31 cellular contexts compared by ENCODE assay signal in the genomic region with DNA sequence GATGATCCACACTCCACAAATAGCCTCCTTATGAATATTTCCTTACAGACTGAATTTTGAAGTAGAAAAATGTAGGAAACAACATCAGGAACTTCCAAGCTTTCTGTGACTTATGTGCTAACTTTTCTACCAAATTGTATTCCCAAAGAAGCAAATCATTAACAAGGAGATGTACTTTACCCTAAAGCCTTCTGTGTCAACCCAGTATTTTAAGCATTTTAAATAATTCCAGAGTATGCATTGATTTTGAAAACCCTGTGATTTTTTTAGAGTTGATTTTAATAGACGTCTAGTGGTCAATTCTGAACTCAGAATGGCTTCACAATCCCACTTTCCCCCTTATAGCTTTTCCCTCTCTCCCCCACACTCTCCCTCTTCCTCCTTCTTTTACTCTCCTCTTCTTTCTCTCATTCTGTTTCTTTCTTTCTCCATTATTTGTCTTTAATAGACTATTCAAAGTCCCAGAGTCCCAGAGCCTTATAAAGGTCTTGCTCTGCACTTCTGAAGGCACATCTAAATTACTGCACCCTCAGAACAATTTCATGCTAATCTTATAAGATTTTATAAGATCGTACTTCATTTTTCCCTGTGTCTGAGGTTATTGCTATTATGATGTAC. TPM values are rescaled to one million over a fixed set of nuclear protein-coding genes. Genes with fewer than 3 reads are reported as not detected.
"Had no signal": no experiment of that assay in that cellular context is flagged by ENCODE, and none has a peak within 500 bp of the region (broad histone marks: within the 10 kb centered on the region; RNA-seq: fewer than 3 reads in every experiment).

No MANE protein-coding gene starts in this region.

- H3K27ac ChIP-seq: heart right ventricle, thoracic aorta had no signal

- H3K27me3 ChIP-seq: heart right ventricle had no signal

- H3K4me3 Mint-ChIP-seq: activated B cell treated with CpG ODN at 0.5 μM for 24 hours; activated CD8-positive, alpha-beta T cell treated with anti-CD3 and anti-CD28 coated beads for 36 hours; activated naive CD4-positive, alpha-beta T cell treated with anti-CD3 and anti-CD28 coated beads, Interleukin-2, amount 50 U/mL, for 24 hours; activated naive CD8-positive, alpha-beta T cell treated with anti-CD3 and anti-CD28 coated beads, Interleukin-2, amount 50 U/mL, for 24 hours; activated T-cell treated with anti-CD3 and anti-CD28 coated beads, Interleukin-2, amount 50 U/mL, for 4 hours; activated T-helper 17 cell treated with anti-CD3 and anti-CD28 coated beads, Interleukin-2, amount 50 U/mL, for 72 hours; natural killer cell; stimulated activated naive CD8-positive, alpha-beta T cell treated with anti-CD3 and anti-CD28 coated beads, Interleukin-15, Interleukin-2, amounts not matched to agents 100 ng/mL and 50 ng/mL, for 24 hours; T-helper 2 cell treated with Interferon-gamma antibody and Interleukin-4, amounts not matched to agents 5 μg/mL and 100 μg/mL, for 36 hours had no signal

- H3K27ac Mint-ChIP-seq: activated B cell treated with CpG ODN at 0.5 μM for 24 hours; activated CD8-positive, alpha-beta T cell treated with anti-CD3 and anti-CD28 coated beads for 36 hours; activated naive CD4-positive, alpha-beta T cell treated with anti-CD3 and anti-CD28 coated beads, Interleukin-2, amount 50 U/mL, for 24 hours; activated naive CD8-positive, alpha-beta T cell treated with anti-CD3 and anti-CD28 coated beads, Interleukin-2, amount 50 U/mL, for 24 hours; activated T-helper 17 cell treated with anti-CD3 and anti-CD28 coated beads, Interleukin-2, amount 50 U/mL, for 72 hours; natural killer cell; stimulated activated naive CD8-positive, alpha-beta T cell treated with anti-CD3 and anti-CD28 coated beads, Interleukin-15, Interleukin-2, amounts not matched to agents 100 ng/mL and 50 ng/mL, for 24 hours; T-helper 2 cell treated with Interferon-gamma antibody and Interleukin-4, amounts not matched to agents 5 μg/mL and 100 μg/mL, for 36 hours had no signal

- H3K9me3 ChIP-seq: heart right ventricle, thoracic aorta had no signal

- ATAC-seq: activated CD8-positive, alpha-beta T cell treated with anti-CD3 and anti-CD28 coated beads for 36 hours; activated naive CD8-positive, alpha-beta T cell treated with anti-CD3 and anti-CD28 coated beads, Interleukin-2, amount 50 U/mL, for 24 hours; activated T-cell treated with anti-CD3 and anti-CD28 coated beads, Interleukin-2, amount 50 U/mL, for 4 hours; activated T-helper 17 cell treated with anti-CD3 and anti-CD28 coated beads, Interleukin-2, amount 50 U/mL, for 72 hours; heart right ventricle; left cardiac atrium; natural killer cell; sciatic nerve had no signal

- H3K36me3 Mint-ChIP-seq: activated naive CD4-positive, alpha-beta T cell treated with anti-CD3 and anti-CD28 coated beads, Interleukin-2, amount 50 U/mL, for 24 hours; natural killer cell had no signal

- FAIRE-seq: endothelial cell of umbilical vein, islet of Langerhans, urothelium cell line had no signal

- H3K4me1 Mint-ChIP-seq: activated B cell treated with CpG ODN at 0.5 μM for 24 hours; activated naive CD4-positive, alpha-beta T cell treated with anti-CD3 and anti-CD28 coated beads, Interleukin-2, amount 50 U/mL, for 24 hours; activated naive CD8-positive, alpha-beta T cell treated with anti-CD3 and anti-CD28 coated beads, Interleukin-2, amount 50 U/mL, for 24 hours; activated T-helper 17 cell treated with anti-CD3 and anti-CD28 coated beads, Interleukin-2, amount 50 U/mL, for 72 hours; natural killer cell had no signal

- H3K36me3 ChIP-seq: heart right ventricle, thoracic aorta had no signal

- H3K4me3 ChIP-seq: heart right ventricle, thoracic aorta had no signal

- DNase-seq: activated B cell treated with CpG ODN at 0.5 μM for 24 hours; activated CD4-positive, alpha-beta T cell treated with anti-CD3 and anti-CD28 coated beads, Interleukin-2, amount 50 U/mL, for 1 hour; activated CD8-positive, alpha-beta T cell treated with anti-CD3 and anti-CD28 coated beads for 36 hours; activated gamma-delta T cell treated with Interleukin-2 at 50 U/mL for 16 hours; activated naive CD8-positive, alpha-beta T cell treated with anti-CD3 and anti-CD28 coated beads, Interleukin-2, amount 50 U/mL, for 24 hours; activated T-cell treated with anti-CD3 and anti-CD28 coated beads, Interleukin-2, amount 50 U/mL, for 4 hours; amygdala; caudate nucleus; cortex of kidney; foreskin fibroblast; heart right ventricle; left cardiac atrium; midbrain; natural killer cell; T-helper 1 cell; trophoblast cell had no signal

- H3K27me3 Mint-ChIP-seq: activated B cell treated with CpG ODN at 0.5 μM for 24 hours; activated CD8-positive, alpha-beta T cell treated with anti-CD3 and anti-CD28 coated beads for 36 hours; activated naive CD4-positive, alpha-beta T cell treated with anti-CD3 and anti-CD28 coated beads, Interleukin-2, amount 50 U/mL, for 24 hours; activated naive CD8-positive, alpha-beta T cell treated with anti-CD3 and anti-CD28 coated beads, Interleukin-2, amount 50 U/mL, for 24 hours; activated T-helper 17 cell treated with anti-CD3 and anti-CD28 coated beads, Interleukin-2, amount 50 U/mL, for 72 hours; stimulated activated naive CD8-positive, alpha-beta T cell treated with anti-CD3 and anti-CD28 coated beads, Interleukin-15, Interleukin-2, amounts not matched to agents 100 ng/mL and 50 ng/mL, for 24 hours had no signal

- H3K9me3 Mint-ChIP-seq: activated CD8-positive, alpha-beta T cell treated with anti-CD3 and anti-CD28 coated beads for 36 hours; activated naive CD4-positive, alpha-beta T cell treated with anti-CD3 and anti-CD28 coated beads, Interleukin-2, amount 50 U/mL, for 24 hours; activated naive CD8-positive, alpha-beta T cell treated with anti-CD3 and anti-CD28 coated beads, Interleukin-2, amount 50 U/mL, for 24 hours; activated T-cell treated with anti-CD3 and anti-CD28 coated beads, Interleukin-2, amount 50 U/mL, for 4 hours; stimulated activated naive CD8-positive, alpha-beta T cell treated with anti-CD3 and anti-CD28 coated beads, Interleukin-15, Interleukin-2, amounts not matched to agents 100 ng/mL and 50 ng/mL, for 24 hours; T-helper 2 cell treated with Interferon-gamma antibody and Interleukin-4, amounts not matched to agents 5 μg/mL and 100 μg/mL, for 36 hours had no signal

RNA-seq across cellular contexts. Expression of gene MYF6, which starts 10.1 kb away (rescaled TPM):
- total RNA-seq: activated B cell treated with CpG ODN at 0.5 μM for 24 hours; activated CD8-positive, alpha-beta T cell treated with anti-CD3 and anti-CD28 coated beads for 36 hours; activated T-cell treated with anti-CD3 and anti-CD28 coated beads, Interleukin-2, amount 50 U/mL, for 4 hours; activated T-helper 17 cell treated with anti-CD3 and anti-CD28 coated beads, Interleukin-2, amount 50 U/mL, for 72 hours; chondrocyte; endothelial cell of umbilical vein; glomerular endothelial cell; left cardiac atrium; natural killer cell; sciatic nerve; subcutaneous adipose tissue; thoracic aorta had no signal
- polyA plus RNA-seq: endothelial cell of umbilical vein, esophagus had no signal

RNA-seq across cellular contexts. Expression of gene MYF5, which starts 19.3 kb away (rescaled TPM):
- total RNA-seq: activated B cell treated with CpG ODN at 0.5 μM for 24 hours; activated CD8-positive, alpha-beta T cell treated with anti-CD3 and anti-CD28 coated beads for 36 hours; activated T-cell treated with anti-CD3 and anti-CD28 coated beads, Interleukin-2, amount 50 U/mL, for 4 hours; activated T-helper 17 cell treated with anti-CD3 and anti-CD28 coated beads, Interleukin-2, amount 50 U/mL, for 72 hours; chondrocyte; endothelial cell of umbilical vein; glomerular endothelial cell; heart right ventricle; left cardiac atrium; lower leg skin; natural killer cell; omental fat pad; sciatic nerve; subcutaneous adipose tissue; thoracic aorta had no signal
- polyA plus RNA-seq: endothelial cell of umbilical vein, esophagus, heart right ventricle had no signal
